In the genomic region with DNA sequence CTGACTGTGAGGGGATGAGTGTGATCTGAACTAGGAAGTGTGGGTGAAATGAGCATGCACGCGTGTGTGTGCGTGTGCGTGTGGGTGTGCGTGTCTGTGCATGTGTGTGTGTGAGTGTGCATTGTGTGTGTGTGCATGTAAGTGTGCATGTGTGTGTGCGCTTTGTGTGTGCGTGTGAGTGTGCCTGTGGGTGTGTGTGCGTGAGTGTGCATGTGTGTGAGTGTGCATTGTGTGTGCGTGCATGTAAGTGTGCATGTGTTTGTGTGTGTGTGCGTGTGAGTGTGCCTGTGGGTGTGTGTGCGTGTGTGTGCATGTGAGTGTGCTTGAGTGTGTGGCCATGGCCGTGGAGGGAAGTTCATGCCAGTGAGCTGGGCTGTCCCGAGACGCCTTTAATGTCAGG, we compare ENCODE assay signal across 19 cellular contexts.
A peak's percentile ranks its signal among the peaks of the same experiment; 100 is the strongest.
DNase-seq lines count a peak whose midpoint lies in the region; ATAC-seq, FAIRE-seq and TF ChIP-seq lines count a peak whose summit lies in the region.
"Had no signal": no experiment of that assay in that cellular context is flagged by ENCODE, and none has a peak within 500 bp of the region (broad histone marks: within the 10 kb centered on the region; RNA-seq: fewer than 3 reads in every experiment).

No MANE protein-coding gene starts in this region.

- H3K4me3 ChIP-seq in HEK293 (ENCODE audit: low read depth, low read length) (no peak overlapping the region), GM12878 (no peak overlapping the region), neural progenitor cell (no peak overlapping the region)
- H3K4me3 ChIP-seq: GM23248, PC-9 had no signal

- peak overlapping the region; percentile 10 for H3K4me3 Mint-ChIP-seq in neural progenitor cell
- no peak overlapping the region for H3K4me3 Mint-ChIP-seq in stimulated activated naive B cell treated with anti-CD40 and anti-IgM and Interleukin-4, amounts not matched to agents 10 μg/mL and 1 μg/mL and 100 μg/mL, for 72 hours
- H3K4me3 Mint-ChIP-seq in endothelial cell (ENCODE audit: unreplicated experiment), result no peak overlapping the region
- H3K4me3 Mint-ChIP-seq: CD8-positive, alpha-beta memory T cell had no signal

- no peaks in the 10 kb centered on the region for H3K79me2 ChIP-seq in GM12878 (ENCODE audit: control insufficient read depth, insufficient read depth, low read length)
- H3K79me2 ChIP-seq in neural progenitor cell (ENCODE audit: low read depth), result no peaks in the 10 kb centered on the region

- 87% methylated on average over 14 of the region's 14 CpGs for WGBS in GM12878 (ENCODE audit: insufficient coverage, insufficient replicate concordance, low lambda C conversion rate, missing lambda C conversion rate)

- H4K20me1 ChIP-seq in GM12878 (ENCODE audit: control insufficient read depth, insufficient read depth), result no peaks in the 10 kb centered on the region
- no peaks in the 10 kb centered on the region for H4K20me1 ChIP-seq in neural progenitor cell (ENCODE audit: low read depth)

- H3K9ac ChIP-seq in GM12878 (ENCODE audit: control insufficient read depth, insufficient read depth, low read length), result no peak overlapping the region
- no peak overlapping the region for H3K9ac ChIP-seq in neural progenitor cell
- H3K9ac ChIP-seq: GM23248 had no signal

- no peak overlapping the region for H3K27ac ChIP-seq in HEK293 (ENCODE audit: extremely low read depth, low read depth, low read length)
- H3K27ac ChIP-seq in GM12878 (ENCODE audit: control insufficient read depth, insufficient read depth), result no peak overlapping the region
- H3K27ac ChIP-seq in neural progenitor cell, result no peak overlapping the region
- H3K27ac ChIP-seq: GM23248, PC-9, RWPE1 had no signal

- TF ChIP-seq POLR2A in GM12878 (IDR thresholded peaks at IDR 0.05; ENCODE audit: low read depth, low read length), result no peak

- peaks cover 8% of the 10 kb centered on the region for H3K9me3 Mint-ChIP-seq in neural progenitor cell
- H3K9me3 Mint-ChIP-seq in stimulated activated naive B cell treated with anti-CD40 and anti-IgM and Interleukin-4, amounts not matched to agents 10 μg/mL and 1 μg/mL and 100 μg/mL, for 72 hours, result no peaks in the 10 kb centered on the region
- H3K9me3 Mint-ChIP-seq in endothelial cell (ENCODE audit: unreplicated experiment), result no peaks in the 10 kb centered on the region
- H3K9me3 Mint-ChIP-seq: CD8-positive, alpha-beta memory T cell had no signal

- H3K27ac Mint-ChIP-seq in neural progenitor cell, result no peak overlapping the region
- peak overlapping the region; percentile 20 for H3K27ac Mint-ChIP-seq in stimulated activated naive B cell treated with anti-CD40 and anti-IgM and Interleukin-4, amounts not matched to agents 10 μg/mL and 1 μg/mL and 100 μg/mL, for 72 hours
- no peak overlapping the region for H3K27ac Mint-ChIP-seq in endothelial cell (ENCODE audit: unreplicated experiment)

- TF ChIP-seq CTCF in HEK293 (tag by site-specific recombination; IDR thresholded peaks at IDR 0.05) (no peak), GM12878 (IDR thresholded peaks at IDR 0.05 in 2 of 3, conservative IDR thresholded peaks at IDR 0.05 in 1 of 3; ENCODE audit: control insufficient read depth in 2 of 3, extremely low read depth in 1 of 3, insufficient read depth in 1 of 3, low read depth in 3 of 3, low read length in 3 of 3) (no peak), neural progenitor cell (IDR thresholded peaks at IDR 0.05) (no peak), GM13977 (IDR thresholded peaks at IDR 0.05; ENCODE audit: extremely low read depth, insufficient read depth, missing control alignments) (no peak), endothelial cell (IDR thresholded peaks at IDR 0.05; ENCODE audit: unreplicated experiment) (no peak)

- no peak overlapping the region for H3K4me2 ChIP-seq in GM12878 (ENCODE audit: control insufficient read depth, insufficient read depth)
- no peak overlapping the region for H3K4me2 ChIP-seq in neural progenitor cell
- H3K4me2 ChIP-seq: PC-9 had no signal

- no peak for ATAC-seq in GM12878
- ATAC-seq in stimulated activated naive B cell treated with anti-CD40 and anti-IgM and Interleukin-4, amounts not matched to agents 10 μg/mL and 1 μg/mL and 100 μg/mL, for 72 hours (replicated peaks), result no peak
- ATAC-seq: HCT116 had no signal

- FAIRE-seq in GM12878 (lab: Jason Lieb, UNC), result no peak

- SMC1A ChIA-PET in GM12878 (lab: Charles Lee; ENCODE audit: uncharacterized antibody, unreplicated experiment), result no interaction called here

- no peaks in the 10 kb centered on the region for H3K9me3 ChIP-seq in HEK293 (ENCODE audit: control insufficient read depth, insufficient read depth, low read depth, low read length)
- H3K9me3 ChIP-seq in GM12878 (replicated peaks; ENCODE audit: control insufficient read depth, insufficient read depth, low read length), result no peaks in the 10 kb centered on the region; the same call in 2 of the 3 replicates
- no peaks in the 10 kb centered on the region for H3K9me3 ChIP-seq in neural progenitor cell (ENCODE audit: low read depth)

- H3K36me3 Mint-ChIP-seq in neural progenitor cell, result no peaks in the 10 kb centered on the region
- H3K36me3 Mint-ChIP-seq in stimulated activated naive B cell treated with anti-CD40 and anti-IgM and Interleukin-4, amounts not matched to agents 10 μg/mL and 1 μg/mL and 100 μg/mL, for 72 hours, result peaks cover 6 to 19% of the 10 kb centered on the region in 2 donors
- H3K36me3 Mint-ChIP-seq in endothelial cell (ENCODE audit: low read depth, unreplicated experiment), result peaks cover 7% of the 10 kb centered on the region

- H3K27me3 Mint-ChIP-seq in neural progenitor cell (ENCODE audit: insufficient read depth, low read depth) (peaks cover 17% of the 10 kb centered on the region), endothelial cell (ENCODE audit: unreplicated experiment) (peaks cover 16% of the 10 kb centered on the region)
- H3K27me3 Mint-ChIP-seq in stimulated activated naive B cell treated with anti-CD40 and anti-IgM and Interleukin-4, amounts not matched to agents 10 μg/mL and 1 μg/mL and 100 μg/mL, for 72 hours, result no peaks in the 10 kb centered on the region
- H3K27me3 Mint-ChIP-seq: CD8-positive, alpha-beta memory T cell had no signal

- RAD21 ChIA-PET in GM12878 (lab: Charles Lee; ENCODE audit: unreplicated experiment), result no interaction called here

- intact Hi-C loops in GM12878 (cut with micrococcal nuclease; ENCODE audit: unreplicated experiment), result no loop called here

- H3K4me1 ChIP-seq in HEK293 (ENCODE audit: control insufficient read depth, insufficient read depth, low read length) (no peaks in the 10 kb centered on the region), GM12878 (ENCODE audit: control insufficient read depth, insufficient read depth, low read length) (no peaks in the 10 kb centered on the region), neural progenitor cell (no peaks in the 10 kb centered on the region)

- BruUV-seq in GM12878 (replicated peaks; lab: Mats Ljungman, UMichigan), result no TSS peak

- no peak for DNase-seq in GM12878 (ENCODE audit: low read depth, low spot score)
- no peak for DNase-seq in neural progenitor cell (ENCODE audit: low spot score)
- DNase-seq in stimulated activated naive B cell treated with anti-CD40 and anti-IgM and Interleukin-4, amounts not matched to agents 10 μg/mL and 1 μg/mL and 100 μg/mL, for 72 hours, result no peak
- no peak for DNase-seq in GM13977 (ENCODE audit: low spot score)
- DNase-seq in endothelial cell (ENCODE audit: low spot score), result no peak
- DNase-seq in NAMALWA (ENCODE audit: low spot score), result no peak
- DNase-seq: ACHN; C1 segment of cervical spinal cord; CD8-positive, alpha-beta memory T cell; DMS79 treated with DMSO at 0.1 percent for 48 hours; GM23248; KG1; NCI-H1694 treated with DMSO at 0.1 percent for 48 hours; NCI-H2227 treated with DMSO at 0.1 percent for 48 hours; NCI-H524 treated with DMSO at 0.1 percent for 48 hours; PC-9 had no signal

- TF ChIP-seq EP300 in GM12878 (IDR thresholded peaks at IDR 0.05; ENCODE audit: borderline replicate concordance in 1 of 2, control insufficient read depth in 1 of 2, low read depth in 2 of 2, low read length in 2 of 2), result no peak

- POLR2A ChIA-PET in HEK293 (lab: Yijun Ruan, JAX) (no interaction called here), GM12878 (lab: Charles Lee) (no interaction called here)

- H2AFZ ChIP-seq in GM12878 (ENCODE audit: control insufficient read depth, low read depth, low read length) (no peak overlapping the region), neural progenitor cell (replicated peaks) (no peak overlapping the region)
- H2AFZ ChIP-seq: GM23248, PC-9 had no signal

- H3K4me1 Mint-ChIP-seq in neural progenitor cell (no peaks in the 10 kb centered on the region), endothelial cell (ENCODE audit: unreplicated experiment) (peaks cover 5% of the 10 kb centered on the region)
- peaks cover 16 to 27% of the 10 kb centered on the region in 2 donors for H3K4me1 Mint-ChIP-seq in stimulated activated naive B cell treated with anti-CD40 and anti-IgM and Interleukin-4, amounts not matched to agents 10 μg/mL and 1 μg/mL and 100 μg/mL, for 72 hours

- in situ Hi-C loops in GM12878 (cut with MboI), result no loop called here
- in situ Hi-C loops in GM13977 (cut with MboI; ENCODE audit: low pct_unique_long_range_greater_than_20kb, low sequenced_read_pairs, unreplicated experiment), result no loop called here

- H3F3A ChIP-seq in neural progenitor cell (ENCODE audit: low read depth), result no peaks in the 10 kb centered on the region

- CTCF ChIA-PET in HEK293 (lab: Yijun Ruan, JAX) (interaction anchor here (0.6 kb wide), 1 partner anchor 30 kb away, joined by 4 read pairs; no protein-coding TSS in a partner anchor), GM12878 (lab: Yijun Ruan, JAX) (interaction anchor here (1.0 kb wide), 1 partner anchor 51 kb away, joined by 3 read pairs; no protein-coding TSS in a partner anchor)

- H3K27me3 ChIP-seq in GM12878 (replicated peaks in 1 of 2; ENCODE audit: control insufficient read depth in 2 of 2, insufficient read depth in 2 of 2, low read length in 1 of 2) (no peaks in the 10 kb centered on the region), neural progenitor cell (peaks cover 33% of the 10 kb centered on the region)

- TF ChIP-seq RAD21 in GM12878 (IDR thresholded peaks at IDR 0.05; ENCODE audit: insufficient read depth, low read depth, low read length), result no peak

- no peaks in the 10 kb centered on the region for H3K36me3 ChIP-seq in HEK293 (ENCODE audit: control insufficient read depth in 2 of 2, insufficient read depth in 1 of 2, low read length in 2 of 2)
- H3K36me3 ChIP-seq in GM12878 (ENCODE audit: control insufficient read depth in 2 of 2, insufficient read depth in 2 of 2, low read length in 1 of 2), result no peaks in the 10 kb centered on the region
- H3K36me3 ChIP-seq in neural progenitor cell, result no peaks in the 10 kb centered on the region

TF ChIP-seq in HEK293, 187 proteins besides CTCF, POLR2A, EP300 and RAD21 (continues in another document):
- TF ChIP-seq ZFHX2 (tag by site-specific recombination; conservative IDR thresholded peaks at IDR 0.05) (0 out of 2 replicates have a peak, but pooled peaks have one; percentile 14), BCL11B (tag by site-specific recombination; IDR thresholded peaks at IDR 0.05; ENCODE audit: low read depth) (no peak)

TF ChIP-seq in GM12878, 131 proteins besides CTCF, POLR2A, EP300 and RAD21 (continues in another document):
- TF ChIP-seq IKZF2 (IDR thresholded peaks at IDR 0.05) (no peak), HDAC2 (IDR thresholded peaks at IDR 0.05) (no peak)
